18 cellular contexts compared by ENCODE assay signal in genomic region chr9:96386157-96386556, GRCh38.
"Had no signal": no experiment of that assay in that cellular context is flagged by ENCODE, and none has a peak within 500 bp of the region (broad histone marks: within the 10 kb centered on the region; RNA-seq: fewer than 3 reads in every experiment).

No MANE protein-coding gene starts in this region.

- H3K4me1 ChIP-seq: uterus had no signal

- ATAC-seq: effector memory CD8-positive, alpha-beta T cell; left colon; naive thymus-derived CD8-positive, alpha-beta T cell; psoas muscle; stimulated activated effector memory CD8-positive, alpha-beta T cell treated with anti-CD3 and anti-CD28 coated beads, Interleukin-12 subunit alpha, Interleukin-12 subunit beta, amount 100 ng/mL, for 72 hours had no signal

- H3K4me3 ChIP-seq: esophagus muscularis mucosa, psoas muscle, right lobe of liver, tibial artery, upper lobe of left lung, uterus had no signal

- H3K27me3 ChIP-seq: esophagus muscularis mucosa, neutrophil, right lobe of liver, tibial artery, upper lobe of left lung, uterus had no signal

- H3K36me3 ChIP-seq: esophagus muscularis mucosa, right lobe of liver, upper lobe of left lung, uterus had no signal

- H3K9me3 ChIP-seq: esophagus muscularis mucosa, neutrophil, psoas muscle, right lobe of liver, tibial artery, upper lobe of left lung, uterus had no signal

- DNase-seq: effector memory CD8-positive, alpha-beta T cell; foreskin fibroblast; hippocampal formation; left colon; mammary epithelial cell; naive thymus-derived CD8-positive, alpha-beta T cell; psoas muscle; retina; right lobe of liver; stimulated activated CD4-positive, alpha-beta T cell treated with anti-CD3 and anti-CD28 coated beads, Interleukin-4, amount 100 ng/mL, for 1 hour; stimulated activated CD8-positive, alpha-beta memory T cell treated with anti-CD3 and anti-CD28 coated beads, Interleukin-4, amount 100 ng/mL, for 48 hours; tibial artery; upper lobe of left lung; uterus had no signal

- H3K27ac ChIP-seq: epithelial cell of prostate, esophagus muscularis mucosa, neutrophil, psoas muscle, tibial artery, upper lobe of left lung, uterus had no signal
